In the genomic region with DNA sequence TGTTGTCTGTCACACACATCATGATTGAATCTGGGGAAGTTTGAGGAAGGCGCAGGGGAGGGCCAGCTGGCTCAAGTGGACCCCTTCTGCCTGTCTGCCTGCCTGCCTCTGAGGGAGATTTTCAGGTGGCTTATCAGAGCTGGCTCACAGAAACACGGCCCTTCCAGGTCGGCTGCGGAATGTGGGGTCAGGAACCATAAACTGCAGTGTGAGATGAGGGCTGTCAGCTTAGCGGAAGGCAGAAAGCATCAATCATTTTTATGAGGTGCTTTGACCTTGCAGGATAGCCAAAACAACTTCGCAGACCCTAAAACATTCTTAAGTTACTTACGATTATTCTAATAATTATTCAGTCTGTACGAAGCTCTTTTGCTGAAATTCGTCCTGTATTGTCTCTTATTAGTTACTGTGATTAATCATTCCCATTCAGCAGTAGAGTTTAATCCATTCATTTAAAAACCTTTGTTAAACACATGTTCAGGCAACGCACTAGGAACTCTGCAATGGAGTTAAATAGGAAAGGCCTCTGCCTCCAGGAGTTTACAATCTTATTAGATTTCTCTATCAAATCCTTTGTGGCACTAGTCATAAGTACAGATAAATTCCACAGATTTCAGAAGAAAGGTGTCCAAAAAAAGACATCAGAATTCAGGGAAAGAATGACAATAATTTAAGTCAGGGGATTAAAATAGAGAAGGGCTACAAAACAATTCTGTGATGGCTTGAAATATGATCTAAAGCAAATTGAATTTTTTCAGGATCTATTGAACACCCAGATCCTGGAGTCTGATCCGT, we compare ENCODE assay signal across 24 cellular contexts.
A peak's percentile ranks its signal among the peaks of the same experiment; 100 is the strongest.
DNase-seq lines count a peak whose midpoint lies in the region; ATAC-seq and TF ChIP-seq lines count a peak whose summit lies in the region.
"Had no signal": no experiment of that assay in that cellular context is flagged by ENCODE, and none has a peak within 500 bp of the region (broad histone marks: within the 10 kb centered on the region; RNA-seq: fewer than 3 reads in every experiment).

No MANE protein-coding gene starts in this region.

- POLR2A ChIA-PET in HEK293 (lab: Yijun Ruan, JAX), result interaction anchor here (0.6 kb wide), 1 partner anchor 319 kb away, joined by 3 read pairs; no protein-coding TSS in a partner anchor

- CTCF ChIA-PET in HEK293 (lab: Yijun Ruan, JAX), result no interaction called here

- no peaks in the 10 kb centered on the region for H3K9me3 ChIP-seq in HEK293 (ENCODE audit: control insufficient read depth, insufficient read depth, low read depth, low read length)
- H3K9me3 ChIP-seq: prostate gland, tibial nerve had no signal

- no peak overlapping the region for H3K27ac ChIP-seq in HEK293 (ENCODE audit: extremely low read depth, low read depth, low read length)
- H3K27ac ChIP-seq: prostate gland, tibial nerve had no signal

- H3K4me3 ChIP-seq in HEK293 (ENCODE audit: low read depth, low read length) (no peak overlapping the region), fibroblast of villous mesenchyme (ENCODE audit: low read depth, low read length) (no peak overlapping the region)
- H3K4me3 ChIP-seq: prostate gland, smooth muscle cell, tibial nerve had no signal

- DNase-seq in NCI-H82 (lab: John Stamatoyannopoulos, UW), result peak; percentile 75
- DNase-seq in fibroblast of villous mesenchyme (ENCODE audit: low read depth), result peak; percentile 26
- peak; percentile 5 for DNase-seq in pulmonary artery endothelial cell (ENCODE audit: low read depth, low spot score)
- DNase-seq in central memory CD4-positive, alpha-beta T cell, result no peak
- DNase-seq: activated B cell treated with CpG ODN at 0.5 μM for 24 hours; activated CD4-positive, alpha-beta memory T cell treated with anti-CD3 and anti-CD28 coated beads for 36 hours; activated gamma-delta T cell; activated T-cell treated with anti-CD3 and anti-CD28 coated beads for 4 hours; AML-193; CD8-positive, alpha-beta memory T cell; DMS79 treated with DMSO at 0.1 percent for 48 hours; effector memory CD4-positive, alpha-beta T cell; mesendoderm; natural killer cell; NCI-H2227 treated with DMSO at 0.1 percent for 48 hours; stimulated activated CD4-positive, alpha-beta T cell treated with anti-CD3 and anti-CD28 coated beads, Interleukin-2, amount 100 ng/mL, for 48 hours; stimulated activated naive CD4-positive, alpha-beta T cell treated with Interleukin-2 at 50 U/mL for 16 hours; T-helper 2 cell had no signal

- no peaks in the 10 kb centered on the region for H3K36me3 ChIP-seq in HEK293 (ENCODE audit: control insufficient read depth in 2 of 2, insufficient read depth in 1 of 2, low read length in 2 of 2)
- H3K36me3 ChIP-seq: prostate gland, tibial nerve had no signal

- peaks cover 5% of the 10 kb centered on the region; the same call in 1 of the 2 replicates for H3K4me1 ChIP-seq in HEK293 (ENCODE audit: control insufficient read depth, insufficient read depth, low read length)
- H3K4me1 ChIP-seq: prostate gland, tibial nerve had no signal

- ATAC-seq in GM19397 (IDR thresholded peaks at IDR 0.05; ENCODE audit: unreplicated experiment) (no peak), GM21447 (IDR thresholded peaks at IDR 0.05; ENCODE audit: unreplicated experiment) (no peak)
- ATAC-seq: natural killer cell had no signal

- no peak for TF ChIP-seq CTCF in HEK293 (tag by site-specific recombination; IDR thresholded peaks at IDR 0.05)
- TF ChIP-seq CTCF in fibroblast of villous mesenchyme (IDR thresholded peaks at IDR 0.05; ENCODE audit: insufficient read depth, low read depth, low read length), result no peak

TF ChIP-seq in HEK293, 187 proteins besides CTCF, POLR2A, EP300 and RAD21 (continues in another document):
- no peak for TF ChIP-seq ZNF404 (tag by site-specific recombination; IDR thresholded peaks at IDR 0.05)
- no peak for TF ChIP-seq ZNF133 (tag by site-specific recombination; IDR thresholded peaks at IDR 0.05)
- TF ChIP-seq SP7 (tag by site-specific recombination; IDR thresholded peaks at IDR 0.05), result peak; percentile 80
- 0 out of 2 replicates have a peak, but pooled peaks have one; percentile 36 for TF ChIP-seq ZNF692 (tag by site-specific recombination; IDR thresholded peaks at IDR 0.05)
- TF ChIP-seq SP3 (tag by site-specific recombination; IDR thresholded peaks at IDR 0.05), result no peak
- TF ChIP-seq ZNF266 (tag by site-specific recombination; IDR thresholded peaks at IDR 0.05; ENCODE audit: low read depth), result no peak
- TF ChIP-seq ZBTB1 (tag by site-specific recombination; IDR thresholded peaks at IDR 0.05), result no peak
- TF ChIP-seq ZNF37A (tag by site-specific recombination; IDR thresholded peaks at IDR 0.05), result no peak
- TF ChIP-seq FEZF1 (tag by site-specific recombination; IDR thresholded peaks at IDR 0.05), result peak; percentile 47; the same call in 1 of the 2 replicates
- TF ChIP-seq ZBTB17 (tag by site-specific recombination; IDR thresholded peaks at IDR 0.05), result 0 out of 2 replicates have a peak, but pooled peaks have one; percentile 12
- no peak for TF ChIP-seq ZNF792 (tag by site-specific recombination; IDR thresholded peaks at IDR 0.05)
- peak; percentile 24; the same call in 1 of the 2 replicates for TF ChIP-seq OSR2 (tag by site-specific recombination; IDR thresholded peaks at IDR 0.05)
- peak; percentile 34; the same call in 1 of the 2 replicates for TF ChIP-seq ZNF394 (tag by site-specific recombination; IDR thresholded peaks at IDR 0.05; ENCODE audit: borderline replicate concordance)
- TF ChIP-seq GLIS1 (tag by site-specific recombination; IDR thresholded peaks at IDR 0.05), result peak; percentile 72
- TF ChIP-seq ZNF302 (tag by site-specific recombination; IDR thresholded peaks at IDR 0.05; ENCODE audit: low read depth), result no peak
- TF ChIP-seq ZNF645 (tag by site-specific recombination; IDR thresholded peaks at IDR 0.05), result no peak
- no peak for TF ChIP-seq ZNF341 (tag by site-specific recombination; IDR thresholded peaks at IDR 0.05; ENCODE audit: low read depth)
- TF ChIP-seq ZBTB48 (tag by site-specific recombination; IDR thresholded peaks at IDR 0.05), result no peak
- TF ChIP-seq ZSCAN30 (tag by site-specific recombination; IDR thresholded peaks at IDR 0.05), result peak; percentile 65; the same call in 1 of the 2 replicates
- TF ChIP-seq ZNF223 (tag by site-specific recombination; IDR thresholded peaks at IDR 0.05), result no peak
- peak; percentile 35; the same call in 1 of the 2 replicates for TF ChIP-seq TRIM28 (IDR thresholded peaks at IDR 0.05; ENCODE audit: borderline replicate concordance, low read length)
- no peak for TF ChIP-seq ZNF132 (tag by site-specific recombination; IDR thresholded peaks at IDR 0.05; ENCODE audit: borderline replicate concordance)
- TF ChIP-seq ZNF510 (tag by site-specific recombination; IDR thresholded peaks at IDR 0.05; ENCODE audit: insufficient replicate concordance), result no peak
- TF ChIP-seq KLF9 (tag by site-specific recombination; IDR thresholded peaks at IDR 0.05; ENCODE audit: low read depth), result no peak
- TF ChIP-seq ZNF148 (tag by site-specific recombination; IDR thresholded peaks at IDR 0.05; ENCODE audit: borderline replicate concordance), result no peak
- TF ChIP-seq ZNF791 (tag by site-specific recombination; IDR thresholded peaks at IDR 0.05), result no peak
- no peak for TF ChIP-seq ZNF585B (tag by site-specific recombination; IDR thresholded peaks at IDR 0.05)
- TF ChIP-seq ZNF843 (tag by site-specific recombination; IDR thresholded peaks at IDR 0.05), result peak; percentile 68
- no peak for TF ChIP-seq ZNF561 (tag by site-specific recombination; IDR thresholded peaks at IDR 0.05; ENCODE audit: borderline replicate concordance)
- peak; percentile 72; the same call in 1 of the 2 replicates for TF ChIP-seq HOXD13 (CRISPR knock-in tag; IDR thresholded peaks at IDR 0.05; ENCODE audit: borderline replicate concordance)
